In genomic region chr2:75646583-75647425, GRCh38 we compare ENCODE assay signal across 8 cellular contexts.
DNase-seq lines count a peak whose midpoint lies in the region; ATAC-seq and TF ChIP-seq lines count a peak whose summit lies in the region.

Gene MRPL19, plus strand, starts transcription at chr2:75646783. Its CDS starts 25 bp downstream, at chr2:75646808.

- ATAC-seq in GM19025 (IDR thresholded peaks at IDR 0.05; ENCODE audit: low read depth, unreplicated experiment) (peak; percentile 91), HG03280 (IDR thresholded peaks at IDR 0.05; ENCODE audit: unreplicated experiment) (peak; percentile 95)

- peak within 1 kb of the TSS; percentile 88 for H3K4me3 ChIP-seq in AG10803 (ENCODE audit: low read length)

- DNase-seq in AG10803 (ENCODE audit: low read depth) (peak; percentile 93), NCI-H345 treated with DMSO at 0.1 percent for 48 hours (lab: John Stamatoyannopoulos, UW; ENCODE audit: unreplicated experiment) (peak; percentile 66), islet precursor cell (peak; percentile 94)
- DNase-seq in activated CD4-positive, CD25-positive, alpha-beta regulatory T cell treated with anti-CD3 and anti-CD28 coated beads, Interleukin-2, amount 50 U/mL, for 16 hours (ENCODE audit: low read depth, low spot score), result peak; percentile 52
- DNase-seq in central memory CD4-positive, alpha-beta T cell, result peak; percentile 71
- peak; percentile 67 for DNase-seq in stimulated activated CD4-positive, alpha-beta T cell treated with anti-CD3 and anti-CD28 coated beads, Interleukin-12 subunit alpha, Interleukin-12 subunit beta, amount 100 ng/mL, for 4 hours

- peak; percentile 6; the same call in 1 of the 2 replicates for TF ChIP-seq CTCF in AG10803 (conservative IDR thresholded peaks at IDR 0.05; ENCODE audit: low read length)

Comparison
In these comparisons a context has a peak if more than half of its experiments do, and no peak if none do; other contexts are left out.
1. Peak in every context shown above with its lines: DNase-seq, ATAC-seq and H3K4me3 ChIP-seq.